In the genomic region with DNA sequence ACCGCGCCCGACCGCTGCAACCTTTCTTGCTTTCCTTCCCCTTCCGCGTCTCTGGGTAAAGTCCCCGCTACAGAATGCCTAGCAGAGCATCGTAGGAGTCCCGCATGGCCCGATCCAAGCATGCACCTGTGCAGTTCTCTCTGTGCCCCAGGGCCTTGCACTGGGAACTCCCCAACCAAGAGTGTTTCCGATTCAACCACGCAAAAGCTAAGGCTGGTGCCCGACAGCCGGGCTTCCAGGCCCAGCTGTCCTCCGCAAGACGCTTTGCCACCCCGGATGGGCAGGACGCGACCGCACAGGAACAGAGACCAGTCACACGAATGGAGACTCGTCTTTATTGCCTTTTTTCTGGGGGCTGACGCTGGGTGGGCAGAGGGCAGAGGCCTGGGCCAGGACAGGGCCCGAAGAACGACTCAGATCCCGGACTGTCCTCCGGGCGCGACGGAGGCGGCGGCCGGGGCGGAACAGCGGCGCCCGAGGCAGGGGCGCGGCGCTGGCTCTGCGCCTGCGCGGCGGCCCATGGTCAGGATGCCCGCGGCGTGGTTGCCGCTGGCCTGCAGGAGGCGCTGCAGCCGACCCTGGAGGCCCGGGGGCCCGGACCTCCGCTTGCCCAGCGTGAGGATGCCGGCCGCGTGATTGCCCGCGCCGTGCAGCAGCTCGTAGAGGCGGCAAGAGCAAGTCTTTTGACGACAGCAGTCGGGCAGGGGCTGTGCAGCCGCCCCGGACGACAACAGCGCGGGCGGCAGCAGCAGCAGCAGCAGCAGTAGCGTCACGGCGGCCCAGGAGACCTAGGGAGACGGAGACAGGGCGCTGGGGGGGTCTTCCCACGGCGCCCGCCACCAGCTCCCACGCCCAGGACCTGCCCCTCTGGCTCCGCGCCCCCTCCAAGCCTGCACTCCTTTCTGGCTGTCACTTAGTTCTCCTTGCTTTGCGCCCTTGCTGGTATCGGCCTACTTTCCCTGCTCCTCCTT, we compare ENCODE assay signal across 1 cellular context.
TF ChIP-seq lines count a peak whose summit lies in the region.

No MANE protein-coding gene starts in this region.

TF ChIP-seq in Ishikawa, 13 proteins besides CTCF, POLR2A, EP300 and RAD21 (continued from another document):
- TF ChIP-seq, protein P1, sequence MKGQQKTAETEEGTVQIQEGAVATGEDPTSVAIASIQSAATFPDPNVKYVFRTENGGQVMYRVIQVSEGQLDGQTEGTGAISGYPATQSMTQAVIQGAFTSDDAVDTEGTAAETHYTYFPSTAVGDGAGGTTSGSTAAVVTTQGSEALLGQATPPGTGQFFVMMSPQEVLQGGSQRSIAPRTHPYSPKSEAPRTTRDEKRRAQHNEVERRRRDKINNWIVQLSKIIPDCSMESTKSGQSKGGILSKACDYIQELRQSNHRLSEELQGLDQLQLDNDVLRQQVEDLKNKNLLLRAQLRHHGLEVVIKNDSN (IDR thresholded peaks at IDR 0.05) = 0 out of 2 replicates have a peak, but pooled peaks have one; percentile 10
- TF ChIP-seq CEBPB (IDR thresholded peaks at IDR 0.05) = no peak
